1 cellular context compared by ENCODE assay signal in the genomic region with DNA sequence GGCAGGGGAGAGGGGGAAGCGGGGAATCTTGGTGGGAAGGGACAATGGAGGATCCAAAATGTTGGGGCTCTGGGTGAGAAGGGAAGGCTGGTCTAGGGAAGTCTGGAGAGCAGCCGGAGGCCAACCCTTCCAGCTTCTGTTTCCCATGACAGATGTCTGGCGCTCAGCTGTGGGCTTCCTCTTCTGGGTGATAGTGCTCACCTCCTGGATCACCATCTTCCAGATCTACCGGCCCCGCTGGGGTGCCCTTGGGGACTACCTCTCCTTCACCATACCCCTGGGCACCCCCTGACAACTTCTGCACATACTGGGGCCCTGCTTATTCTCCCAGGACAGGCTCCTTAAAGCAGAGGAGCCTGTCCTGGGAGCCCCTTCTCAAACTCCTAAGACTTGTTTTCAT.
TF ChIP-seq lines count a peak whose summit lies in the region.

No MANE protein-coding gene starts in this region.

TF ChIP-seq in K562, 482 proteins besides CTCF, POLR2A, EP300 and RAD21:
- TF ChIP-seq GTF2A2 (tag; IDR thresholded peaks at IDR 0.05) (no peak), WHSC1 (IDR thresholded peaks at IDR 0.05; ENCODE audit: low read length) (no peak), HDAC2 (IDR thresholded peaks at IDR 0.05) (no peak), SIN3A (IDR thresholded peaks at IDR 0.05; ENCODE audit: borderline replicate concordance in 2 of 2, control insufficient read depth in 1 of 2, low read depth in 2 of 2, low read length in 2 of 2) (peak in 1 of 2 experiments; percentile 20; a peak in 1 of 4 replicates)
